ENCODE assay signal across 4 cellular contexts in the genomic region with DNA sequence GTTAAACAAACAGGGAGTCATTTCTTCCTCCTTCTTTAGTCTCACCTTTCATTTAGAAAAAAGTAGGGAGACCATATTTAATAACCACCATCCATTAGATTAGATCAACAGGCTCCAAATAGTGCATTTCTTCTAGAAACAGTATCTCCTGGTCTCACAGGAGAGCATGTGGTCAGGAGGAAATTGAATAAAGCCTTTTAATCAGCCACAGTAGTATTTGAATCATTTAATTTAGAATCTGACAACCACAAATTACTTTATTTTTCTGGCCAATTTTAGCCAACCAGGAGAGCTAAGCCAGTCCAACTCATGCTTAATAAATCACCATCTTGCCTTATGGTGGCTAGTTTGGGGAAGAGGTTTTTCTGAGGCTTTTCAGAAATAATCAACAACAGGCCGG.
"Had no signal": no experiment of that assay in that cellular context is flagged by ENCODE, and none has a peak within 500 bp of the region (broad histone marks: within the 10 kb centered on the region; RNA-seq: fewer than 3 reads in every experiment).

No MANE protein-coding gene starts in this region.

- H3K4me3 ChIP-seq: K562 had no signal

- H3K27ac ChIP-seq: HL-60 had no signal

- ATAC-seq: HepG2, K562 had no signal

- DNase-seq: IMR-90 had no signal
